29 cellular contexts compared by ENCODE assay signal in genomic region chr16:81216706-81217105, GRCh38. TPM values are rescaled to one million over a fixed set of nuclear protein-coding genes. Genes with fewer than 3 reads are reported as not detected.
"Had no signal": no experiment of that assay in that cellular context is flagged by ENCODE, and none has a peak within 500 bp of the region (broad histone marks: within the 10 kb centered on the region; RNA-seq: fewer than 3 reads in every experiment).

No MANE protein-coding gene starts in this region.

- H3K4me3 Mint-ChIP-seq: activated CD4-positive, alpha-beta memory T cell treated with anti-CD3 and anti-CD28 coated beads for 36 hours; activated CD4-positive, alpha-beta T cell treated with anti-CD3 and anti-CD28 coated beads for 36 hours; activated CD4-positive, alpha-beta T cell treated with anti-CD3 and anti-CD28 coated beads, Interleukin-2, amount 10 ng/mL, durations not matched to agents 24 days and 14 days; activated CD8-positive, alpha-beta memory T cell treated with anti-CD3 and anti-CD28 coated beads, Interleukin-2, amount 10 ng/mL, durations not matched to agents 7 days and 5 days; activated CD8-positive, alpha-beta T cell treated with anti-CD3 and anti-CD28 coated beads, Interleukin-2, amount 10 ng/mL, durations not matched to agents 7 days and 5 days; activated naive CD4-positive, alpha-beta T cell treated with anti-CD3 and anti-CD28 coated beads, Interleukin-2, amount 10 ng/mL, durations not matched to agents 7 days and 5 days; activated naive CD8-positive, alpha-beta T cell treated with anti-CD3 and anti-CD28 coated beads, Interleukin-2, amount 10 ng/mL, durations not matched to agents 7 days and 5 days; activated T-helper 1 cell treated with anti-CD3 and anti-CD28 coated beads, Interleukin-12 subunit alpha, Interleukin-12 subunit beta, Interleukin-2, Interleukin-4 antibody, amounts not matched to agents 30 ng/mL and 10 ng/mL and 1 ng/mL, durations not matched to agents 14 hours and 24 hours and 36 hours; brain; endodermal cell had no signal

- H3K36me3 Mint-ChIP-seq: activated CD4-positive, alpha-beta memory T cell treated with anti-CD3 and anti-CD28 coated beads for 36 hours; activated CD8-positive, alpha-beta memory T cell treated with anti-CD3 and anti-CD28 coated beads, Interleukin-2, amount 10 ng/mL, durations not matched to agents 7 days and 5 days; activated naive CD4-positive, alpha-beta T cell treated with anti-CD3 and anti-CD28 coated beads, Interleukin-2, amount 10 ng/mL, durations not matched to agents 7 days and 5 days; activated naive CD4-positive, alpha-beta T cell treated with anti-CD3 and anti-CD28 coated beads, Interleukin-2, amount 50 U/mL, for 72 hours; activated naive CD8-positive, alpha-beta T cell treated with anti-CD3 and anti-CD28 coated beads, Interleukin-2, amount 10 ng/mL, durations not matched to agents 7 days and 5 days; brain had no signal

- ATAC-seq: activated CD4-positive, alpha-beta T cell treated with anti-CD3 and anti-CD28 coated beads for 36 hours; activated CD8-positive, alpha-beta memory T cell treated with anti-CD3 and anti-CD28 coated beads, Interleukin-2, amount 10 ng/mL, durations not matched to agents 7 days and 5 days; activated CD8-positive, alpha-beta T cell treated with anti-CD3 and anti-CD28 coated beads, Interleukin-2, amount 10 ng/mL, durations not matched to agents 7 days and 5 days; activated naive CD4-positive, alpha-beta T cell treated with anti-CD3 and anti-CD28 coated beads, Interleukin-2, amount 50 U/mL, for 72 hours; esophagus mucosa had no signal

- H3K9me3 Mint-ChIP-seq: activated CD4-positive, alpha-beta memory T cell treated with anti-CD3 and anti-CD28 coated beads for 36 hours; activated CD4-positive, alpha-beta T cell treated with anti-CD3 and anti-CD28 coated beads, Interleukin-2, amount 10 ng/mL, durations not matched to agents 24 days and 14 days; activated naive CD4-positive, alpha-beta T cell treated with anti-CD3 and anti-CD28 coated beads, Interleukin-2, amount 10 ng/mL, durations not matched to agents 7 days and 5 days; activated naive CD4-positive, alpha-beta T cell treated with anti-CD3 and anti-CD28 coated beads, Interleukin-2, amount 50 U/mL, for 72 hours; activated naive CD8-positive, alpha-beta T cell treated with anti-CD3 and anti-CD28 coated beads, Interleukin-2, amount 10 ng/mL, durations not matched to agents 7 days and 5 days; activated T-helper 1 cell treated with anti-CD3 and anti-CD28 coated beads, Interleukin-12 subunit alpha, Interleukin-12 subunit beta, Interleukin-2, Interleukin-4 antibody, amounts not matched to agents 30 ng/mL and 10 ng/mL and 1 ng/mL, durations not matched to agents 14 hours and 24 hours and 36 hours; endodermal cell had no signal

- DNase-seq: activated CD4-positive, alpha-beta memory T cell treated with anti-CD3 and anti-CD28 coated beads for 36 hours; activated CD4-positive, alpha-beta T cell treated with anti-CD3 and anti-CD28 coated beads for 36 hours; activated CD4-positive, alpha-beta T cell treated with anti-CD3 and anti-CD28 coated beads, Interleukin-2, amount 10 ng/mL, durations not matched to agents 24 days and 14 days; activated CD4-positive, CD25-positive, alpha-beta regulatory T cell; activated CD4-positive, CD25-positive, alpha-beta regulatory T cell treated with anti-CD3 and anti-CD28 coated beads, Interleukin-2, amount 50 U/mL, for 72 hours; activated CD8-positive, alpha-beta memory T cell treated with anti-CD3 and anti-CD28 coated beads, Interleukin-2, amount 10 ng/mL, durations not matched to agents 7 days and 5 days; activated CD8-positive, alpha-beta memory T cell treated with anti-CD3 and anti-CD28 coated beads, Interleukin-2, amount 50 U/mL, for 4 hours; activated CD8-positive, alpha-beta T cell treated with anti-CD3 and anti-CD28 coated beads, Interleukin-2, amount 10 ng/mL, durations not matched to agents 7 days and 5 days; activated gamma-delta T cell; activated naive CD4-positive, alpha-beta T cell; activated naive CD4-positive, alpha-beta T cell treated with anti-CD3 and anti-CD28 coated beads, Interleukin-2, amount 10 ng/mL, durations not matched to agents 7 days and 5 days; activated naive CD8-positive, alpha-beta T cell treated with anti-CD3 and anti-CD28 coated beads, Interleukin-2, amount 10 ng/mL, durations not matched to agents 7 days and 5 days; activated T-cell treated with anti-CD3 and anti-CD28 coated beads, Interleukin-2, amount 50 U/mL, for 1 hour; activated T-cell treated with anti-CD3 and anti-CD28 coated beads, Interleukin-2, amount 50 U/mL, for 48 hours; central memory CD4-positive, alpha-beta T cell; cerebellar nuclear complex; colonic mucosa; effector memory CD4-positive, alpha-beta T cell; endodermal cell; foreskin fibroblast; head of caudate nucleus; hippocampal formation had no signal

- H3K27ac Mint-ChIP-seq: activated CD4-positive, alpha-beta memory T cell treated with anti-CD3 and anti-CD28 coated beads for 36 hours; activated CD4-positive, alpha-beta T cell treated with anti-CD3 and anti-CD28 coated beads for 36 hours; activated CD4-positive, alpha-beta T cell treated with anti-CD3 and anti-CD28 coated beads, Interleukin-2, amount 10 ng/mL, durations not matched to agents 24 days and 14 days; activated CD8-positive, alpha-beta memory T cell treated with anti-CD3 and anti-CD28 coated beads, Interleukin-2, amount 10 ng/mL, durations not matched to agents 7 days and 5 days; activated CD8-positive, alpha-beta T cell treated with anti-CD3 and anti-CD28 coated beads, Interleukin-2, amount 10 ng/mL, durations not matched to agents 7 days and 5 days; activated naive CD4-positive, alpha-beta T cell treated with anti-CD3 and anti-CD28 coated beads, Interleukin-2, amount 10 ng/mL, durations not matched to agents 7 days and 5 days; activated naive CD4-positive, alpha-beta T cell treated with anti-CD3 and anti-CD28 coated beads, Interleukin-2, amount 50 U/mL, for 72 hours; activated naive CD8-positive, alpha-beta T cell treated with anti-CD3 and anti-CD28 coated beads, Interleukin-2, amount 10 ng/mL, durations not matched to agents 7 days and 5 days; activated T-helper 1 cell treated with anti-CD3 and anti-CD28 coated beads, Interleukin-12 subunit alpha, Interleukin-12 subunit beta, Interleukin-2, Interleukin-4 antibody, amounts not matched to agents 30 ng/mL and 10 ng/mL and 1 ng/mL, durations not matched to agents 14 hours and 24 hours and 36 hours; endodermal cell had no signal

- H3K4me1 Mint-ChIP-seq: activated CD4-positive, alpha-beta T cell treated with anti-CD3 and anti-CD28 coated beads for 36 hours; activated CD4-positive, alpha-beta T cell treated with anti-CD3 and anti-CD28 coated beads, Interleukin-2, amount 10 ng/mL, durations not matched to agents 24 days and 14 days; activated CD8-positive, alpha-beta memory T cell treated with anti-CD3 and anti-CD28 coated beads, Interleukin-2, amount 10 ng/mL, durations not matched to agents 7 days and 5 days; activated naive CD4-positive, alpha-beta T cell treated with anti-CD3 and anti-CD28 coated beads, Interleukin-2, amount 10 ng/mL, durations not matched to agents 7 days and 5 days; activated naive CD8-positive, alpha-beta T cell treated with anti-CD3 and anti-CD28 coated beads, Interleukin-2, amount 10 ng/mL, durations not matched to agents 7 days and 5 days had no signal

- H3K27me3 Mint-ChIP-seq: brain had no signal

RNA-seq across cellular contexts. Expression of gene BCO1, which starts 21.8 kb away (rescaled TPM):
- total RNA-seq: activated CD4-positive, alpha-beta memory T cell treated with anti-CD3 and anti-CD28 coated beads for 36 hours; activated CD4-positive, alpha-beta T cell treated with anti-CD3 and anti-CD28 coated beads for 36 hours; activated CD4-positive, alpha-beta T cell treated with anti-CD3 and anti-CD28 coated beads, Interleukin-2, amount 10 ng/mL, durations not matched to agents 24 days and 14 days; activated CD8-positive, alpha-beta memory T cell treated with anti-CD3 and anti-CD28 coated beads for 36 hours; activated CD8-positive, alpha-beta memory T cell treated with anti-CD3 and anti-CD28 coated beads, Interleukin-2, amount 10 ng/mL, durations not matched to agents 7 days and 5 days; activated CD8-positive, alpha-beta T cell treated with anti-CD3 and anti-CD28 coated beads, Interleukin-2, amount 10 ng/mL, durations not matched to agents 7 days and 5 days; activated naive CD4-positive, alpha-beta T cell treated with anti-CD3 and anti-CD28 coated beads, Interleukin-2, amount 50 U/mL, for 72 hours; activated naive CD8-positive, alpha-beta T cell treated with anti-CD3 and anti-CD28 coated beads, Interleukin-2, amount 10 ng/mL, durations not matched to agents 7 days and 5 days; activated T-helper 1 cell treated with anti-CD3 and anti-CD28 coated beads, Interleukin-12 subunit alpha, Interleukin-12 subunit beta, Interleukin-2, Interleukin-4 antibody, amounts not matched to agents 30 ng/mL and 10 ng/mL and 1 ng/mL, durations not matched to agents 14 hours and 24 hours and 36 hours; ascending aorta; cardiac muscle cell had no signal
